ENCODE assay signal across 9 cellular contexts in genomic region chr16:70778901-70779309, GRCh38. TPM values are rescaled to one million over a fixed set of nuclear protein-coding genes. Genes with fewer than 3 reads are reported as not detected.
DNase-seq lines count a peak whose midpoint lies in the region; ATAC-seq, FAIRE-seq and TF ChIP-seq lines count a peak whose summit lies in the region.
"Had no signal": no experiment of that assay in that cellular context is flagged by ENCODE, and none has a peak within 500 bp of the region (broad histone marks: within the 10 kb centered on the region; RNA-seq: fewer than 3 reads in every experiment).

No MANE protein-coding gene starts in this region.

- H3K4me3 ChIP-seq in Peyer's patch (no peak overlapping the region), prostate gland (no peak overlapping the region)

- ATAC-seq in T-cell (replicated peaks in 1 of 4), result no peak

- FAIRE-seq in H54 (lab: Jason Lieb, UNC) (peak; percentile 85), GM12892 (lab: Jason Lieb, UNC) (no peak)

- H3K4me3 Mint-ChIP-seq in T-cell, result no peak overlapping the region
- H3K4me3 Mint-ChIP-seq: stimulated activated naive CD8-positive, alpha-beta T cell treated with anti-CD3 and anti-CD28 coated beads, Interleukin-15, Interleukin-2, amounts not matched to agents 100 ng/mL and 50 ng/mL, for 24 hours had no signal

- no peaks in the 10 kb centered on the region for H3K27me3 ChIP-seq in Peyer's patch
- H3K27me3 ChIP-seq in prostate gland (replicated peaks; ENCODE audit: insufficient read depth), result no peaks in the 10 kb centered on the region

- intact Hi-C loops in prostate gland (cut with DNase I), result no loop called here

- TF ChIP-seq POLR2A in H54 (IDR thresholded peaks at IDR 0.05; ENCODE audit: low read depth, low read length), result no peak
- TF ChIP-seq POLR2A in Peyer's patch (IDR thresholded peaks at IDR 0.05), result no peak
- no peak for TF ChIP-seq POLR2A in prostate gland (IDR thresholded peaks at IDR 0.05)
- TF ChIP-seq POLR2A in GM12892 (IDR thresholded peaks at IDR 0.05; ENCODE audit: low read depth, low read length), result no peak

- no peaks in the 10 kb centered on the region for H3K4me1 Mint-ChIP-seq in T-cell

- peaks cover 68% of the 10 kb centered on the region for H3K36me3 Mint-ChIP-seq in T-cell

- no peak overlapping the region for H3K27ac Mint-ChIP-seq in T-cell
- H3K27ac Mint-ChIP-seq: stimulated activated naive CD8-positive, alpha-beta T cell treated with anti-CD3 and anti-CD28 coated beads, Interleukin-15, Interleukin-2, amounts not matched to agents 100 ng/mL and 50 ng/mL, for 24 hours had no signal

- H3K9me3 Mint-ChIP-seq in T-cell, result no peaks in the 10 kb centered on the region
- H3K9me3 Mint-ChIP-seq: stimulated activated naive CD8-positive, alpha-beta T cell treated with anti-CD3 and anti-CD28 coated beads, Interleukin-15, Interleukin-2, amounts not matched to agents 100 ng/mL and 50 ng/mL, for 24 hours had no signal

- TF ChIP-seq CTCF in Peyer's patch (IDR thresholded peaks at IDR 0.05), result no peak
- no peak for TF ChIP-seq CTCF in prostate gland (IDR thresholded peaks at IDR 0.05)

- no peaks in the 10 kb centered on the region for H3K27me3 Mint-ChIP-seq in T-cell
- H3K27me3 Mint-ChIP-seq: stimulated activated naive CD8-positive, alpha-beta T cell treated with anti-CD3 and anti-CD28 coated beads, Interleukin-15, Interleukin-2, amounts not matched to agents 100 ng/mL and 50 ng/mL, for 24 hours had no signal

- POLR2A ChIA-PET in T-cell (lab: Charles Lee), result no interaction called here

- CTCF ChIA-PET in T-cell (lab: Charles Lee), result interaction anchor here in 1 of 2 donors (2.2 kb wide), 1 partner anchor 12 kb away, joined by 5 read pairs; no protein-coding TSS in a partner anchor

- H3K9me3 ChIP-seq in Peyer's patch (no peaks in the 10 kb centered on the region), prostate gland (no peaks in the 10 kb centered on the region)

- H3K36me3 ChIP-seq in Peyer's patch (peaks cover 0 to 73% (median 6%) of the 10 kb centered on the region in 3 donors), prostate gland (peaks cover 0 to 17% of the 10 kb centered on the region in 2 donors)

- DNase-seq in H54 (ENCODE audit: insufficient read length, low spot score), result peak; percentile 72
- peak; percentile 19 to 62 (median 56) for DNase-seq in Peyer's patch
- DNase-seq in fibroblast of peridontal ligament (ENCODE audit: extremely low read depth), result peak; percentile 92
- DNase-seq in prostate gland (ENCODE audit: low spot score), result peak; percentile 35
- DNase-seq in T-cell, result no peak
- no peak for DNase-seq in GM12892 (ENCODE audit: insufficient read length)
- DNase-seq in NCI-H1694 (lab: John Stamatoyannopoulos, UW), result no peak
- no peak for DNase-seq in effector CD8-positive, alpha-beta T cell (lab: John Stamatoyannopoulos, UW)

- H3K4me1 ChIP-seq in Peyer's patch, result no peaks in the 10 kb centered on the region
- H3K4me1 ChIP-seq in prostate gland (replicated peaks), result peaks cover 7% of the 10 kb centered on the region

- H3K27ac ChIP-seq in Peyer's patch (no peak overlapping the region), prostate gland (no peak overlapping the region)

- WGBS in prostate gland, result 24% methylated on average over 8 of the region's 8 CpGs

RNA-seq across cellular contexts. Expression of gene VAC14, which starts 22.1 kb away (rescaled TPM):
- 100 to 1,000 TPM in 1 of 4 donors, 10 to 100 TPM in 3; 44.0 to 106 (median 64.5) TPM for total RNA-seq in Peyer's patch
- total RNA-seq in prostate gland, result 10 to 100 TPM; 30.3 to 66.8 TPM
- total RNA-seq in T-cell, result 10 to 100 TPM; 40.3 to 48.0 (median 44.0) TPM
- 13.3 TPM for polyA plus RNA-seq in GM12892 (2012; ENCODE audit: missing spikeins)

Comparison
In these comparisons a context has a peak if more than half of its experiments do, and no peak if none do; other contexts are left out.
1. DNase-seq: peak in H54 (single experiment), Peyer's patch (3 of 3), fibroblast of peridontal ligament (single experiment) and prostate gland (single experiment); none in T-cell (0 of 34), GM12892 (single experiment), NCI-H1694 (single experiment) and effector CD8-positive, alpha-beta T cell (single experiment).